In genomic region chr4:168553714-168554370, GRCh38 we compare ENCODE assay signal across 1 cellular context.
TF ChIP-seq lines count a peak whose summit lies in the region.

No MANE protein-coding gene starts in this region.

TF ChIP-seq in K562, 482 proteins besides CTCF, POLR2A, EP300 and RAD21 (continued from another document):
- TF ChIP-seq PRDM10 (IDR thresholded peaks at IDR 0.05; ENCODE audit: partially characterized antibody) (no peak), KDM2B (CRISPR knock-in tag; IDR thresholded peaks at IDR 0.05) (no peak), THRA (IDR thresholded peaks at IDR 0.05) (no peak), ILF3 (IDR thresholded peaks at IDR 0.05; ENCODE audit: borderline replicate concordance) (no peak), TCF15 (CRISPR knock-in tag; IDR thresholded peaks at IDR 0.05) (no peak), ZNF134 (CRISPR knock-in tag; conservative IDR thresholded peaks at IDR 0.05) (no peak), PCBP1 (IDR thresholded peaks at IDR 0.05; ENCODE audit: low read depth, low read length, poor library complexity, severe bottlenecking) (no peak), ZBTB5 (IDR thresholded peaks at IDR 0.05) (no peak), C11orf30 (IDR thresholded peaks at IDR 0.05; ENCODE audit: low read depth) (peak; percentile 52; the same call in 1 of the 2 replicates), NFATC3 (IDR thresholded peaks at IDR 0.05) (no peak), CCNT2 (IDR thresholded peaks at IDR 0.05; ENCODE audit: borderline replicate concordance, extremely low read depth, insufficient read length, low read depth, low read length) (no peak), MAFK (IDR thresholded peaks at IDR 0.05; ENCODE audit: low read length) (peak; percentile 69; the same call in 1 of the 2 replicates), SMARCE1 (IDR thresholded peaks at IDR 0.05) (no peak), NFXL1 (CRISPR knock-in tag; IDR thresholded peaks at IDR 0.05) (no peak), MCM3 (IDR thresholded peaks at IDR 0.05) (no peak), ZNF316 (IDR thresholded peaks at IDR 0.05) (peak; percentile 76), TSHZ1 (CRISPR knock-in tag; IDR thresholded peaks at IDR 0.05) (no peak), MBD1 (CRISPR knock-in tag; IDR thresholded peaks at IDR 0.05) (no peak), DDX20 (tag; IDR thresholded peaks at IDR 0.05; ENCODE audit: low read depth) (no peak), ZNF212 (CRISPR knock-in tag; IDR thresholded peaks at IDR 0.05) (no peak)
- TF ChIP-seq, protein P1, sequence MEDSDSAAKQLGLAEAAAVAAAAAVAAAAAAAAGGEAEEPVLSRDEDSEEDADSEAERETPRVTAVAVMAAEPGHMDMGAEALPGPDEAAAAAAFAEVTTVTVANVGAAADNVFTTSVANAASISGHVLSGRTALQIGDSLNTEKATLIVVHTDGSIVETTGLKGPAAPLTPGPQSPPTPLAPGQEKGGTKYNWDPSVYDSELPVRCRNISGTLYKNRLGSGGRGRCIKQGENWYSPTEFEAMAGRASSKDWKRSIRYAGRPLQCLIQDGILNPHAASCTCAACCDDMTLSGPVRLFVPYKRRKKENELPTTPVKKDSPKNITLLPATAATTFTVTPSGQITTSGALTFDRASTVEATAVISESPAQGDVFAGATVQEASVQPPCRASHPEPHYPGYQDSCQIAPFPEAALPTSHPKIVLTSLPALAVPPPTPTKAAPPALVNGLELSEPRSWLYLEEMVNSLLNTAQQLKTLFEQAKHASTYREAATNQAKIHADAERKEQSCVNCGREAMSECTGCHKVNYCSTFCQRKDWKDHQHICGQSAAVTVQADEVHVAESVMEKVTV (CRISPR knock-in tag; IDR thresholded peaks at IDR 0.05), result no peak
